ENCODE assay signal across 12 cellular contexts in genomic region chr7:47953822-47954221, GRCh38. TPM values are rescaled to one million over a fixed set of nuclear protein-coding genes. Genes with fewer than 3 reads are reported as not detected.
A peak's percentile ranks its signal among the peaks of the same experiment; 100 is the strongest.
DNase-seq lines count a peak whose midpoint lies in the region; ATAC-seq, FAIRE-seq and TF ChIP-seq lines count a peak whose summit lies in the region.
"Had no signal": no experiment of that assay in that cellular context is flagged by ENCODE, and none has a peak within 500 bp of the region (broad histone marks: within the 10 kb centered on the region; RNA-seq: fewer than 3 reads in every experiment).

No MANE protein-coding gene starts in this region.

- no peak for TF ChIP-seq CTCF in osteoblast (IDR thresholded peaks at IDR 0.05; ENCODE audit: extremely low read depth, low read depth, low read length)

- H3K4me1 ChIP-seq in osteoblast (ENCODE audit: insufficient read depth, low read length) = peaks cover 8% of the 10 kb centered on the region

- peak overlapping the region; percentile 60 for H3K27ac ChIP-seq in osteoblast (ENCODE audit: low read depth, low read length)
- H3K27ac ChIP-seq: BLaER1 treated with 17β-estradiol and CSF1 and Interleukin-3, amounts not matched to agents 10 nM and 100 nM had no signal

- H3K4me3 ChIP-seq in osteoblast (ENCODE audit: insufficient read depth, low read length) = no peak overlapping the region
- H3K4me3 ChIP-seq: BLaER1 treated with 17β-estradiol and CSF1 and Interleukin-3, amounts not matched to agents 10 nM and 100 nM had no signal

- peak; percentile 62 for ATAC-seq in GM19035 (IDR thresholded peaks at IDR 0.05; ENCODE audit: unreplicated experiment)
- peak; percentile 40 for ATAC-seq in GM21786 (IDR thresholded peaks at IDR 0.05; ENCODE audit: unreplicated experiment)
- ATAC-seq in HG03520 (IDR thresholded peaks at IDR 0.05; ENCODE audit: unreplicated experiment) = peak; percentile 50

- peaks cover 5% of the 10 kb centered on the region for H4K20me1 ChIP-seq in osteoblast (ENCODE audit: insufficient read depth, low read length)

- no peaks in the 10 kb centered on the region for H3K27me3 ChIP-seq in osteoblast (ENCODE audit: insufficient read depth, low read length)
- H3K27me3 ChIP-seq: BLaER1 treated with 17β-estradiol and CSF1 and Interleukin-3, amounts not matched to agents 10 nM and 100 nM had no signal

- H3K79me2 ChIP-seq in osteoblast (ENCODE audit: insufficient read depth, low read length) = no peaks in the 10 kb centered on the region

- H3K9me3 ChIP-seq in osteoblast (ENCODE audit: low read depth, low read length) = no peaks in the 10 kb centered on the region

- H3K4me2 ChIP-seq in osteoblast (ENCODE audit: insufficient read depth, low read length) = no peak overlapping the region
- H3K4me2 ChIP-seq: BLaER1 treated with 17β-estradiol and CSF1 and Interleukin-3, amounts not matched to agents 10 nM and 100 nM had no signal

- FAIRE-seq in GM12892 (lab: Jason Lieb, UNC) (no peak), urothelium cell line (lab: Jason Lieb, UNC) (no peak)

- H3K36me3 ChIP-seq in osteoblast (ENCODE audit: insufficient read depth, low read length) = peaks cover 14% of the 10 kb centered on the region

- DNase-seq in osteoblast (ENCODE audit: insufficient read length, low spot score, missing footprints) (no peak), GM12892 (ENCODE audit: insufficient read length) (no peak), urothelium cell line (ENCODE audit: low spot score) (no peak), cerebellar cortex (ENCODE audit: low spot score) (no peak), COLO829 (ENCODE audit: low spot score) (no peak)
- DNase-seq: activated CD4-positive, CD25-positive, alpha-beta regulatory T cell; amygdala; substantia nigra had no signal

- TF ChIP-seq POLR2A in GM12892 (IDR thresholded peaks at IDR 0.05; ENCODE audit: low read depth, low read length) = no peak

- H2AFZ ChIP-seq in osteoblast (ENCODE audit: low read length) = no peak overlapping the region

RNA-seq across cellular contexts. Expression of gene PKD1L1, which starts 5.6 kb away (rescaled TPM):
- total RNA-seq in osteoblast = under 0.01 TPM in 2 replicates
- not detected for polyA plus RNA-seq in GM12892 (2012; ENCODE audit: missing spikeins)

RNA-seq across cellular contexts. Expression of gene HUS1, which starts 25.6 kb away (rescaled TPM):
- 17.1 and 19.9 TPM in 2 replicates for total RNA-seq in osteoblast
- polyA plus RNA-seq in GM12892 (2012; ENCODE audit: missing spikeins) = 19.8 TPM
